23 cellular contexts compared by ENCODE assay signal in genomic region chr15:101213570-101213969, GRCh38.
"Had no signal": no experiment of that assay in that cellular context is flagged by ENCODE, and none has a peak within 500 bp of the region (broad histone marks: within the 10 kb centered on the region; RNA-seq: fewer than 3 reads in every experiment).

No MANE protein-coding gene starts in this region.

- H3K4me3 ChIP-seq: dorsolateral prefrontal cortex, heart left ventricle, left lung, psoas muscle, right lobe of liver, SK-N-MC, spleen, upper lobe of right lung had no signal

- H3K27me3 Mint-ChIP-seq: activated CD4-positive, alpha-beta T cell treated with anti-CD3 and anti-CD28 coated beads, Interleukin-2, amount 10 ng/mL, durations not matched to agents 7 days and 5 days; activated CD8-positive, alpha-beta memory T cell treated with anti-CD3 and anti-CD28 coated beads, Interleukin-2, amount 10 ng/mL, durations not matched to agents 7 days and 5 days; brain; stimulated activated naive B cell treated with anti-CD40 and anti-IgM and Interleukin-4, amounts not matched to agents 10 μg/mL and 1 μg/mL and 100 μg/mL, for 72 hours; T-cell had no signal

- H3K27ac Mint-ChIP-seq: activated CD4-positive, alpha-beta T cell treated with anti-CD3 and anti-CD28 coated beads, Interleukin-2, amount 10 ng/mL, durations not matched to agents 7 days and 5 days; activated CD8-positive, alpha-beta memory T cell treated with anti-CD3 and anti-CD28 coated beads, Interleukin-2, amount 10 ng/mL, durations not matched to agents 7 days and 5 days; stimulated activated naive B cell treated with anti-CD40 and anti-IgM and Interleukin-4, amounts not matched to agents 10 μg/mL and 1 μg/mL and 100 μg/mL, for 72 hours; T-cell had no signal

- FAIRE-seq: islet of Langerhans had no signal

- H3K4me1 ChIP-seq: right lobe of liver had no signal

- H3K4me3 Mint-ChIP-seq: activated CD4-positive, alpha-beta T cell treated with anti-CD3 and anti-CD28 coated beads, Interleukin-2, amount 10 ng/mL, durations not matched to agents 7 days and 5 days; activated CD8-positive, alpha-beta memory T cell treated with anti-CD3 and anti-CD28 coated beads, Interleukin-2, amount 10 ng/mL, durations not matched to agents 7 days and 5 days; brain; nephron; stimulated activated naive B cell treated with anti-CD40 and anti-IgM and Interleukin-4, amounts not matched to agents 10 μg/mL and 1 μg/mL and 100 μg/mL, for 72 hours; T-cell had no signal

- H3K27ac ChIP-seq: dorsolateral prefrontal cortex, psoas muscle, right lobe of liver, SK-N-MC, upper lobe of right lung, VCaP had no signal

- H3K27me3 ChIP-seq: dorsolateral prefrontal cortex, heart left ventricle, left lung, right lobe of liver, spleen, upper lobe of right lung had no signal

- H3K36me3 ChIP-seq: left lung, right lobe of liver, upper lobe of right lung had no signal

- H3K9me3 Mint-ChIP-seq: activated CD4-positive, alpha-beta T cell treated with anti-CD3 and anti-CD28 coated beads, Interleukin-2, amount 10 ng/mL, durations not matched to agents 7 days and 5 days; brain; nephron; stimulated activated naive B cell treated with anti-CD40 and anti-IgM and Interleukin-4, amounts not matched to agents 10 μg/mL and 1 μg/mL and 100 μg/mL, for 72 hours; T-cell had no signal

- DNase-seq: activated CD4-positive, alpha-beta T cell treated with anti-CD3 and anti-CD28 coated beads, Interleukin-2, amount 10 ng/mL, durations not matched to agents 7 days and 5 days; activated CD8-positive, alpha-beta memory T cell treated with anti-CD3 and anti-CD28 coated beads, Interleukin-2, amount 10 ng/mL, durations not matched to agents 7 days and 5 days; activated naive CD4-positive, alpha-beta T cell treated with anti-CD3 and anti-CD28 coated beads, Interleukin-2, amount 50 U/mL, for 16 hours; amygdala; cerebellar nuclear complex; dorsolateral prefrontal cortex; foreskin melanocyte; heart left ventricle; mesenchymal stem cell; psoas muscle; right lobe of liver; spleen; stimulated activated CD4-positive, alpha-beta T cell treated with anti-CD3 and anti-CD28 coated beads, Interleukin-2, amount 100 ng/mL, for 24 hours; stimulated activated naive B cell treated with anti-CD40 and anti-IgM and Interleukin-4, amounts not matched to agents 10 μg/mL and 1 μg/mL and 100 μg/mL, for 72 hours; T-cell; T1000; upper lobe of right lung had no signal

- H3K9me3 ChIP-seq: heart left ventricle, left lung, psoas muscle, right lobe of liver, spleen, upper lobe of right lung had no signal

- ATAC-seq: activated CD8-positive, alpha-beta memory T cell treated with anti-CD3 and anti-CD28 coated beads, Interleukin-2, amount 10 ng/mL, durations not matched to agents 7 days and 5 days; left lung; psoas muscle; right lobe of liver; stimulated activated naive B cell treated with anti-CD40 and anti-IgM and Interleukin-4, amounts not matched to agents 10 μg/mL and 1 μg/mL and 100 μg/mL, for 72 hours; T-cell; upper lobe of right lung had no signal
